ENCODE assay signal across 15 cellular contexts in the genomic region with DNA sequence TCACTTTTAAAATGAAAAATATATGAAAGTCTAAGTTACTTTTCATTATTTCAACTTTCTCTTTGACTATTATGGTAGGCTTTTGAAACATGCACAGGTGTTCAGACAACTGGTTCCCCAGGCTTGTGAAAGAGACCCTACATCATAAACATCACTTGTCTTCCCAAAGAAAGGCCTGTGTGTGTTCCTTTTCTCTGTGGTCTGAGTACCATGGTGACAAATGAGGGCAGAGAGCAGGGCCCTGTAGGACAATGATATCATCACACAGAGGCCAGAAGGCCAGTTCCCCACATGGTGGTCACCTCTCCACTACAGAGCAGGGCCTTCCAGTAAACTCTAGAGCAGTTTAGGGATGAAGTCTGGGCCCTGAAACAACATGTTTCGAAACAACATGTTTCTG.
DNase-seq lines count a peak whose midpoint lies in the region; ATAC-seq, FAIRE-seq and TF ChIP-seq lines count a peak whose summit lies in the region.
"Had no signal": no experiment of that assay in that cellular context is flagged by ENCODE, and none has a peak within 500 bp of the region (broad histone marks: within the 10 kb centered on the region; RNA-seq: fewer than 3 reads in every experiment).

No MANE protein-coding gene starts in this region.

- H3K36me3 ChIP-seq in CD8-positive, alpha-beta T cell (ENCODE audit: insufficient read depth, low read length) = peaks cover 66% of the 10 kb centered on the region
- peaks cover 37 to 61% of the 10 kb centered on the region in 2 experiments for H3K36me3 ChIP-seq in GM12878 (ENCODE audit: control insufficient read depth in 2 of 2, insufficient read depth in 2 of 2, low read length in 1 of 2)
- peaks cover 85% of the 10 kb centered on the region for H3K36me3 ChIP-seq in effector memory CD4-positive, alpha-beta T cell (ENCODE audit: control insufficient read depth, insufficient read depth, low read length)

- POLR2A ChIA-PET in CD8-positive, alpha-beta T cell (lab: Charles Lee) = interaction anchor here (0.9 kb wide), 1 partner anchor 106 kb away, joined by 4 read pairs; no protein-coding TSS in a partner anchor
- POLR2A ChIA-PET in GM12878 (lab: Charles Lee) = no interaction called here

- no peak for ATAC-seq in CD8-positive, alpha-beta T cell
- ATAC-seq in GM18907 (IDR thresholded peaks at IDR 0.05; ENCODE audit: unreplicated experiment) (peak; percentile 49), HG02870 (IDR thresholded peaks at IDR 0.05; ENCODE audit: unreplicated experiment) (peak; percentile 77), GM12878 (peak; percentile 49)
- ATAC-seq: gastroesophageal sphincter had no signal

- TF ChIP-seq EP300 in GM12878 (IDR thresholded peaks at IDR 0.05; ENCODE audit: borderline replicate concordance in 1 of 2, control insufficient read depth in 1 of 2, low read depth in 2 of 2, low read length in 2 of 2) = no peak

- no peak overlapping the region for H3K14ac ChIP-seq in H9 (ENCODE audit: insufficient read depth, low read length)

- no peak overlapping the region for H4K5ac ChIP-seq in H9 (ENCODE audit: insufficient read length, low read depth, low read length)

- H3K27ac Mint-ChIP-seq in CD8-positive, alpha-beta T cell = peak overlapping the region; percentile 57
- H3K27ac Mint-ChIP-seq in H9 = no peak overlapping the region

- no peak overlapping the region for H4K8ac ChIP-seq in H9 (replicated peaks; ENCODE audit: insufficient read length, low read depth, low read length)

- no peak overlapping the region for H2BK120ac ChIP-seq in H9 (ENCODE audit: low read depth, low read length, poor library complexity, severe bottlenecking)

- H3K4me3 ChIP-seq in CD8-positive, alpha-beta T cell (ENCODE audit: low read depth, low read length) = no peak overlapping the region
- no peak overlapping the region for H3K4me3 ChIP-seq in GM12878
- H3K4me3 ChIP-seq in effector memory CD4-positive, alpha-beta T cell (ENCODE audit: insufficient read depth, low read depth, low read length, poor library complexity, severe bottlenecking) = no peak overlapping the region
- H3K4me3 ChIP-seq: gastroesophageal sphincter, lung had no signal

- H2BK15ac ChIP-seq in H9 (ENCODE audit: low read depth, low read length) = no peak overlapping the region

- no peak overlapping the region for H3K27ac ChIP-seq in CD8-positive, alpha-beta T cell (ENCODE audit: low read depth, low read length)
- H3K27ac ChIP-seq in GM12878 (ENCODE audit: control insufficient read depth, insufficient read depth) (peak overlapping the region; percentile 8), H9 (ENCODE audit: insufficient read length, low read depth, low read length) (no peak overlapping the region)
- H3K27ac ChIP-seq in effector memory CD4-positive, alpha-beta T cell (ENCODE audit: insufficient read depth, low read length, poor library complexity, severe bottlenecking) = no peak overlapping the region
- H3K27ac ChIP-seq: epithelial cell of prostate, gastroesophageal sphincter had no signal

- no peaks in the 10 kb centered on the region for H4K20me1 ChIP-seq in GM12878 (ENCODE audit: control insufficient read depth, insufficient read depth)
- H4K20me1 ChIP-seq in H9 (ENCODE audit: control insufficient read depth, insufficient read depth, insufficient read length) = no peaks in the 10 kb centered on the region

- no peak overlapping the region for H4K91ac ChIP-seq in H9 (ENCODE audit: insufficient read length, low read depth, low read length)

- no peak overlapping the region for H3K4me3 Mint-ChIP-seq in CD8-positive, alpha-beta T cell
- H3K4me3 Mint-ChIP-seq in H9 = no peak overlapping the region
- H3K4me3 Mint-ChIP-seq: T-helper 1 cell treated with Interleukin-12 subunit alpha and Interleukin-12 subunit beta and Interleukin-4 antibody, amounts not matched to agents 30 μg/mL and 1 μg/mL, for 36 hours had no signal

- no peaks in the 10 kb centered on the region for H3K79me1 ChIP-seq in H9 (ENCODE audit: insufficient read depth, low read depth, low read length, poor library complexity, severe bottlenecking)

- 0% methylated on average over 1 of the region's 1 CpG for WGBS in GM12878 (ENCODE audit: insufficient coverage, insufficient replicate concordance, low lambda C conversion rate, missing lambda C conversion rate)
- no CpG with 5 or more reads among the region's 1 CpG for WGBS in H9 (ENCODE audit: extremely low coverage, insufficient read length, low lambda C conversion rate)

- H3K23me2 ChIP-seq in H9 (ENCODE audit: insufficient read length, low read depth, low read length, poor library complexity, severe bottlenecking) = no peaks in the 10 kb centered on the region

- no peak overlapping the region for H2BK5ac ChIP-seq in H9 (ENCODE audit: insufficient read length, low read length)

- BruUV-seq in GM12878 (replicated peaks; lab: Mats Ljungman, UMichigan) = no TSS peak

- H3K9me3 ChIP-seq in CD8-positive, alpha-beta T cell (ENCODE audit: low read length) = no peaks in the 10 kb centered on the region
- no peaks in the 10 kb centered on the region for H3K9me3 ChIP-seq in GM12878 (replicated peaks; ENCODE audit: control insufficient read depth, insufficient read depth, low read length)
- no peaks in the 10 kb centered on the region for H3K9me3 ChIP-seq in H9 (ENCODE audit: control insufficient read depth, low read depth, low read length)
- no peaks in the 10 kb centered on the region for H3K9me3 ChIP-seq in effector memory CD4-positive, alpha-beta T cell (ENCODE audit: control insufficient read depth, low read length)
- H3K9me3 ChIP-seq: gastroesophageal sphincter had no signal

- H3K36me3 Mint-ChIP-seq in CD8-positive, alpha-beta T cell = peaks cover 99% of the 10 kb centered on the region
- peaks cover 0 to 17% (median 10%) of the 10 kb centered on the region in 3 experiments; a peak in 5 of 7 replicates for H3K36me3 Mint-ChIP-seq in H9 (ENCODE audit: insufficient read depth in 1 of 3, low read depth in 3 of 3)

- H3K27me3 ChIP-seq in CD8-positive, alpha-beta T cell (ENCODE audit: insufficient read depth, low read length) = no peaks in the 10 kb centered on the region
- H3K27me3 ChIP-seq in GM12878 (replicated peaks in 1 of 2; ENCODE audit: control insufficient read depth in 2 of 2, insufficient read depth in 2 of 2, low read length in 1 of 2) (no peaks in the 10 kb centered on the region), H9 (ENCODE audit: insufficient read depth, low read length) (no peaks in the 10 kb centered on the region)
- no peaks in the 10 kb centered on the region for H3K27me3 ChIP-seq in effector memory CD4-positive, alpha-beta T cell (replicated peaks; ENCODE audit: control insufficient read depth, insufficient read depth, low read length, poor library complexity, severe bottlenecking)
- H3K27me3 ChIP-seq: gastroesophageal sphincter had no signal

- no peak for TF ChIP-seq RAD21 in GM12878 (IDR thresholded peaks at IDR 0.05; ENCODE audit: insufficient read depth, low read depth, low read length)

- H2AFZ ChIP-seq in GM12878 (ENCODE audit: control insufficient read depth, low read depth, low read length) (no peak overlapping the region), H9 (ENCODE audit: low read length) (no peak overlapping the region)

- H3K9ac ChIP-seq in GM12878 (ENCODE audit: control insufficient read depth, insufficient read depth, low read length) (peak overlapping the region; percentile 14; the same call in 1 of the 2 replicates), H9 (ENCODE audit: extremely low read depth, insufficient read length, low read length) (no peak overlapping the region)

- H3K4ac ChIP-seq in H9 (ENCODE audit: low read depth, low read length) = no peak overlapping the region

- H2BK20ac ChIP-seq in H9 (ENCODE audit: low read depth, low read length, poor library complexity, severe bottlenecking) = no peak overlapping the region

- H3K23ac ChIP-seq in H9 (ENCODE audit: insufficient read length, low read depth, low read length) = no peak overlapping the region

- H3K18ac ChIP-seq in H9 (ENCODE audit: insufficient read length, low read depth, low read length) = no peak overlapping the region

- H3K4me2 ChIP-seq in GM12878 (ENCODE audit: control insufficient read depth, insufficient read depth) (no peak overlapping the region), H9 (ENCODE audit: insufficient read depth, insufficient read length, low read length) (no peak overlapping the region)

- in situ Hi-C loops in GM12878 (cut with MboI) = no loop called here

- SMC1A ChIA-PET in GM12878 (lab: Charles Lee; ENCODE audit: uncharacterized antibody, unreplicated experiment) = no interaction called here

- no peak for TF ChIP-seq POLR2A in GM12878 (IDR thresholded peaks at IDR 0.05; ENCODE audit: low read depth, low read length)

- H3K79me2 ChIP-seq in GM12878 (ENCODE audit: control insufficient read depth, insufficient read depth, low read length) (no peaks in the 10 kb centered on the region), H9 (ENCODE audit: insufficient read depth, low read length) (no peaks in the 10 kb centered on the region)

- no peaks in the 10 kb centered on the region for H3K27me3 Mint-ChIP-seq in CD8-positive, alpha-beta T cell (ENCODE audit: low read depth)
- H3K27me3 Mint-ChIP-seq in H9 (ENCODE audit: low read depth) = no peaks in the 10 kb centered on the region

- peaks cover 59% of the 10 kb centered on the region for H3K4me1 Mint-ChIP-seq in CD8-positive, alpha-beta T cell (ENCODE audit: low read depth)
- H3K4me1 Mint-ChIP-seq in H9 = peaks cover 4 to 5% of the 10 kb centered on the region in 2 experiments; a peak in 3 of 4 replicates

- TF ChIP-seq CTCF in CD8-positive, alpha-beta T cell (IDR thresholded peaks at IDR 0.05) = no peak
- TF ChIP-seq CTCF in GM12878 (IDR thresholded peaks at IDR 0.05 in 2 of 3, conservative IDR thresholded peaks at IDR 0.05 in 1 of 3; ENCODE audit: control insufficient read depth in 2 of 3, extremely low read depth in 1 of 3, insufficient read depth in 1 of 3, low read depth in 3 of 3, low read length in 3 of 3) (no peak), H9 (conservative IDR thresholded peaks at IDR 0.05) (no peak)

- no peak overlapping the region for H3T11ph ChIP-seq in H9 (ENCODE audit: low read length)

- CTCF ChIA-PET in CD8-positive, alpha-beta T cell (lab: Charles Lee) = no interaction called here
- CTCF ChIA-PET in GM12878 (lab: Yijun Ruan, JAX) = no interaction called here

- H3K56ac ChIP-seq in H9 (ENCODE audit: insufficient read length, low read depth, low read length) = no peak overlapping the region

- peaks cover 13% of the 10 kb centered on the region for H3K4me1 ChIP-seq in CD8-positive, alpha-beta T cell (ENCODE audit: insufficient read depth, low read length)
- H3K4me1 ChIP-seq in GM12878 (ENCODE audit: control insufficient read depth, insufficient read depth, low read length) = peaks cover 26% of the 10 kb centered on the region
- no peaks in the 10 kb centered on the region for H3K4me1 ChIP-seq in H9 (ENCODE audit: insufficient read depth, low read length)
- peaks cover 8% of the 10 kb centered on the region for H3K4me1 ChIP-seq in effector memory CD4-positive, alpha-beta T cell (ENCODE audit: control insufficient read depth, insufficient read depth, low read length, poor library complexity, severe bottlenecking)

- no peak for FAIRE-seq in GM12878 (lab: Jason Lieb, UNC)

- H3K9me3 Mint-ChIP-seq in CD8-positive, alpha-beta T cell = no peaks in the 10 kb centered on the region
- no peaks in the 10 kb centered on the region for H3K9me3 Mint-ChIP-seq in H9
- H3K9me3 Mint-ChIP-seq: T-helper 1 cell treated with Interleukin-12 subunit alpha and Interleukin-12 subunit beta and Interleukin-4 antibody, amounts not matched to agents 30 μg/mL and 1 μg/mL, for 36 hours had no signal

- no peak for DNase-seq in CD8-positive, alpha-beta T cell
- no peak for DNase-seq in GM12878 (ENCODE audit: low read depth, low spot score)
- no peak for DNase-seq in T-helper 1 cell
- no peak for DNase-seq in effector CD4-positive, alpha-beta T cell
- DNase-seq in H9 = no peak
- DNase-seq in effector memory CD4-positive, alpha-beta T cell = no peak
- DNase-seq: activated CD4-positive, alpha-beta T cell treated with anti-CD3 and anti-CD28 coated beads for 1 hour; anterior cingulate cortex; GOT3 had no signal

- RAD21 ChIA-PET in GM12878 (lab: Charles Lee; ENCODE audit: unreplicated experiment) = no interaction called here

- no peak overlapping the region for H2AK5ac ChIP-seq in H9 (ENCODE audit: insufficient read length, low read length)

- intact Hi-C loops in CD8-positive, alpha-beta T cell (cut with DNase I, micrococcal nuclease) = loop anchor here in 1 of 2 experiments (5.0 kb wide), 1 partner anchor 145 kb away; no protein-coding TSS in a partner anchor
- intact Hi-C loops in GM12878 (cut with micrococcal nuclease; ENCODE audit: unreplicated experiment) = no loop called here

- H2BK12ac ChIP-seq in H9 (ENCODE audit: insufficient read length, low read depth, low read length) = no peak overlapping the region
